22 cellular contexts compared by ENCODE assay signal in genomic region chr4:127113852-127114362, GRCh38.
"Had no signal": no experiment of that assay in that cellular context is flagged by ENCODE, and none has a peak within 500 bp of the region (broad histone marks: within the 10 kb centered on the region; RNA-seq: fewer than 3 reads in every experiment).

No MANE protein-coding gene starts in this region.

- H3K9me3 ChIP-seq: gastrocnemius medialis, lower lobe of right lung had no signal

- H3K79me2 ChIP-seq: hepatocyte had no signal

- H3K36me3 ChIP-seq: esophagus squamous epithelium, gastrocnemius medialis, heart left ventricle, left lung, lower lobe of right lung had no signal

- H2AFZ ChIP-seq: hepatocyte had no signal

- H3K4me2 ChIP-seq: hepatocyte had no signal

- H3K36me3 Mint-ChIP-seq: mesothelial cell of epicardium, naive B cell had no signal

- H3K4me3 Mint-ChIP-seq: mesothelial cell of epicardium, naive B cell had no signal

- H3K27me3 ChIP-seq: dorsolateral prefrontal cortex, esophagus squamous epithelium, gastrocnemius medialis, heart left ventricle, hepatocyte, left lung had no signal

- H3K4me1 ChIP-seq: esophagus squamous epithelium, gastrocnemius medialis, heart left ventricle, left lung, lower lobe of right lung had no signal

- H3K4me1 Mint-ChIP-seq: naive B cell had no signal

- H3K27ac Mint-ChIP-seq: mesothelial cell of epicardium had no signal

- H3K27me3 Mint-ChIP-seq: naive B cell had no signal

- DNase-seq: dermis blood vessel endothelial cell; dorsolateral prefrontal cortex; effector CD4-positive, alpha-beta T cell; effector memory CD4-positive, alpha-beta T cell; erythroblast; esophagus squamous epithelium; foreskin fibroblast; foreskin melanocyte; gastrocnemius medialis; heart left ventricle; hypothalamus; left cardiac atrium; left lung; left ventricle myocardium superior; lower lobe of right lung; mucosa of descending colon; naive B cell had no signal

- H3K27ac ChIP-seq: coronary artery, dorsolateral prefrontal cortex, epithelial cell of prostate, esophagus squamous epithelium, gastrocnemius medialis, heart left ventricle, hepatocyte, left lung, lower lobe of right lung had no signal

- H3K4me3 ChIP-seq: coronary artery, dorsolateral prefrontal cortex, esophagus squamous epithelium, gastrocnemius medialis, heart left ventricle, hepatocyte, left lung, lower lobe of right lung, mucosa of descending colon had no signal

- ATAC-seq: esophagus mucosa, gastrocnemius medialis, heart left ventricle, left cardiac atrium, left lung, left ventricle myocardium superior, lower lobe of right lung, mucosa of descending colon had no signal
